In genomic region chr3:149371723-149372114, GRCh38 we compare ENCODE assay signal across 13 cellular contexts. TPM values are rescaled to one million over a fixed set of nuclear protein-coding genes. Genes with fewer than 3 reads are reported as not detected.
DNase-seq lines count a peak whose midpoint lies in the region; ATAC-seq, FAIRE-seq and TF ChIP-seq lines count a peak whose summit lies in the region.
"Had no signal": no experiment of that assay in that cellular context is flagged by ENCODE, and none has a peak within 500 bp of the region (broad histone marks: within the 10 kb centered on the region; RNA-seq: fewer than 3 reads in every experiment).

No MANE protein-coding gene starts in this region.

- H3K27me3 ChIP-seq in right cardiac atrium (ENCODE audit: control insufficient read depth, insufficient read depth) = no peaks in the 10 kb centered on the region
- H3K27me3 ChIP-seq in endothelial cell of umbilical vein (ENCODE audit: control insufficient read depth in 2 of 2, insufficient read depth in 2 of 2, low read length in 2 of 2) = no peaks in the 10 kb centered on the region
- no peaks in the 10 kb centered on the region for H3K27me3 ChIP-seq in mucosa of stomach (ENCODE audit: control insufficient read depth, insufficient read depth, low read length)
- H3K27me3 ChIP-seq in vagina = no peaks in the 10 kb centered on the region
- H3K27me3 ChIP-seq: SJCRH30 had no signal

- WGBS in right cardiac atrium = 71% methylated on average over 2 of the region's 2 CpGs

- peaks cover 5% of the 10 kb centered on the region for H3K4me1 ChIP-seq in right cardiac atrium (ENCODE audit: control insufficient read depth, insufficient read depth, low read length)
- peaks cover 81% of the 10 kb centered on the region for H3K4me1 ChIP-seq in endothelial cell of umbilical vein (ENCODE audit: control insufficient read depth, extremely low read depth, insufficient read depth, low read length)
- peaks cover 62% of the 10 kb centered on the region for H3K4me1 ChIP-seq in mucosa of stomach (ENCODE audit: control insufficient read depth, insufficient read depth, low read length)
- H3K4me1 ChIP-seq in vagina = peaks cover 49% of the 10 kb centered on the region
- H3K4me1 ChIP-seq: SJCRH30 had no signal

- FAIRE-seq in endothelial cell of umbilical vein (lab: Jason Lieb, UNC) = no peak

- peak overlapping the region; percentile 94 for H3K4me2 ChIP-seq in endothelial cell of umbilical vein (ENCODE audit: insufficient read depth, low read length)

- H3K27ac ChIP-seq in right cardiac atrium (ENCODE audit: low read length) (peak overlapping the region; percentile 71), endothelial cell of umbilical vein (ENCODE audit: insufficient read depth, low read depth, low read length) (peak overlapping the region; percentile 90), vagina (peak overlapping the region; percentile 69)
- H3K27ac ChIP-seq: SJCRH30 had no signal

- H3K79me2 ChIP-seq in endothelial cell of umbilical vein (ENCODE audit: control insufficient read depth, insufficient read depth, low read length) = peaks cover 51% of the 10 kb centered on the region

- no TSS peak for BruUV-seq in endothelial cell of umbilical vein (replicated peaks; lab: Mats Ljungman, UMichigan)

- TF ChIP-seq CTCF in endothelial cell of umbilical vein (IDR thresholded peaks at IDR 0.05; ENCODE audit: extremely low read depth in 1 of 2, insufficient read depth in 1 of 2, low read depth in 1 of 2, low read length in 2 of 2) = no peak
- TF ChIP-seq CTCF in vagina (IDR thresholded peaks at IDR 0.05) = no peak

- H3K4me3 ChIP-seq in right cardiac atrium (ENCODE audit: low read length) (no peak overlapping the region), endothelial cell of umbilical vein (replicated peaks in 1 of 3; ENCODE audit: insufficient read depth in 1 of 3, low read depth in 1 of 3, low read length in 3 of 3) (peak overlapping the region in 1 of 3 experiments; percentile 98), mucosa of stomach (ENCODE audit: low read length) (no peak overlapping the region), vagina (no peak overlapping the region)
- H3K4me3 ChIP-seq: SJCRH30 had no signal

- peaks cover 22 to 41% of the 10 kb centered on the region in 2 experiments for H3K36me3 ChIP-seq in endothelial cell of umbilical vein (ENCODE audit: control insufficient read depth in 2 of 2, extremely low read depth in 1 of 2, insufficient read depth in 2 of 2, low read length in 2 of 2)
- H3K36me3 ChIP-seq in mucosa of stomach (ENCODE audit: control insufficient read depth, insufficient read depth, low read length) = no peaks in the 10 kb centered on the region
- H3K36me3 ChIP-seq in vagina = no peaks in the 10 kb centered on the region
- H3K36me3 ChIP-seq: SJCRH30 had no signal

- no peak for DNase-seq in right cardiac atrium
- DNase-seq in Right ventricle myocardium inferior (ENCODE audit: missing footprints) = no peak
- DNase-seq in endothelial cell of umbilical vein (ENCODE audit: low read depth, low spot score) = no peak
- DNase-seq in vagina (ENCODE audit: extremely low spot score in 2 of 2) = no peak
- DNase-seq in UCSD-AML1 (lab: John Stamatoyannopoulos, UW; ENCODE audit: unreplicated experiment) = no peak
- DNase-seq in DMS79 (lab: John Stamatoyannopoulos, UW) = no peak
- DNase-seq in medulla oblongata (ENCODE audit: extremely low spot score) = no peak
- DNase-seq: activated CD4-positive, alpha-beta memory T cell treated with anti-CD3 and anti-CD28 coated beads, Interleukin-2, amount 10 ng/mL, durations not matched to agents 7 days and 5 days; NCI-H446 treated with DMSO at 0.1 percent for 48 hours; occipital lobe; SJCRH30 had no signal

- dilution Hi-C loops in endothelial cell of umbilical vein (cut with MboI; ENCODE audit: extremely low pct_ligation_motif_present, low sequenced_read_pairs) = no loop called here

- CTCF ChIA-PET in endothelial cell of umbilical vein (lab: Charles Lee) = interaction anchor here (0.7 to 9.7 kb wide), 14 partner anchors 9 to 416 kb away, joined by 3 to 125 read pairs (median 8); partner anchors contain the start of gene TM4SF18

- no peak overlapping the region for H2AFZ ChIP-seq in endothelial cell of umbilical vein (ENCODE audit: low read depth, low read length)

- no peaks in the 10 kb centered on the region for H3K9me1 ChIP-seq in endothelial cell of umbilical vein (replicated peaks; ENCODE audit: control insufficient read depth, extremely low read depth, insufficient read depth, low read length)

- TF ChIP-seq POLR2A in endothelial cell of umbilical vein (IDR thresholded peaks at IDR 0.05; ENCODE audit: low read depth, low read length) (no peak), vagina (IDR thresholded peaks at IDR 0.05) (no peak)

- H3K9ac ChIP-seq in endothelial cell of umbilical vein (replicated peaks; ENCODE audit: extremely low read depth, insufficient read depth, low read length) = peak overlapping the region; percentile 97
- H3K9ac ChIP-seq in mucosa of stomach (ENCODE audit: low read length) = peak overlapping the region; percentile 2

- H4K20me1 ChIP-seq in endothelial cell of umbilical vein (replicated peaks; ENCODE audit: control insufficient read depth, extremely low read depth, insufficient read depth, low read length) = no peaks in the 10 kb centered on the region

- no peak for ATAC-seq in right cardiac atrium
- ATAC-seq in Right ventricle myocardium inferior = no peak

- POLR2A ChIA-PET in endothelial cell of umbilical vein (lab: Charles Lee) = interaction anchor here (1.0 to 2.3 kb wide), 8 partner anchors 18 to 416 kb away, joined by 3 to 21 read pairs (median 6); partner anchors contain the start of gene TM4SF18

- H3K9me3 ChIP-seq in right cardiac atrium (ENCODE audit: control insufficient read depth, low read length) (no peaks in the 10 kb centered on the region), endothelial cell of umbilical vein (replicated peaks; ENCODE audit: control insufficient read depth, insufficient read depth, low read length) (no peaks in the 10 kb centered on the region), mucosa of stomach (ENCODE audit: control insufficient read depth, low read length) (no peaks in the 10 kb centered on the region), vagina (no peaks in the 10 kb centered on the region)
- H3K9me3 ChIP-seq: SJCRH30 had no signal

- intact Hi-C loops in right cardiac atrium (cut with DNase I) (no loop called here), Right ventricle myocardium inferior (cut with DNase I) (no loop called here), endothelial cell of umbilical vein (cut with micrococcal nuclease) (loop anchor here (1.0 to 10.0 kb wide), 9 partner anchors 19 to 417 kb away; partner anchors contain the start of gene WWTR1), vagina (cut with DNase I) (no loop called here)

TF ChIP-seq in endothelial cell of umbilical vein, 7 proteins besides CTCF, POLR2A, EP300 and RAD21:
- TF ChIP-seq MYC (IDR thresholded peaks at IDR 0.05; ENCODE audit: low read depth, low read length) (no peak), MAX (IDR thresholded peaks at IDR 0.05; ENCODE audit: insufficient read depth, insufficient read length) (no peak), JUN (IDR thresholded peaks at IDR 0.05; ENCODE audit: borderline replicate concordance, insufficient read depth, insufficient read length, low read depth) (no peak), EZH2 (IDR thresholded peaks at IDR 0.05; ENCODE audit: borderline replicate concordance, low read depth, low read length, severe bottlenecking) (no peak), GATA2 (IDR thresholded peaks at IDR 0.05; ENCODE audit: insufficient read depth, insufficient read length, low read depth, low read length) (no peak), FOS (IDR thresholded peaks at IDR 0.05; ENCODE audit: borderline replicate concordance, insufficient read depth, low read length) (no peak), POLR2AphosphoS5 (IDR thresholded peaks at IDR 0.05; ENCODE audit: insufficient read depth, low read depth, low read length) (no peak)

RNA-seq across cellular contexts. Expression of gene TM4SF1, which starts 5.7 kb away (rescaled TPM):
- total RNA-seq in right cardiac atrium = 100 to 1,000 TPM in 1 of 4 donors, 10 to 100 TPM in 3; 70.8 to 105 (median 83.6) TPM
- 130 TPM for polyA plus RNA-seq in right cardiac atrium
- 124 TPM for total RNA-seq in Right ventricle myocardium inferior
- 559 and 619 TPM in 2 replicates for total RNA-seq in endothelial cell of umbilical vein
- 1,270 and 1,407 TPM in 2 replicates for polyA plus RNA-seq in endothelial cell of umbilical vein
- polyA plus RNA-seq in endothelial cell of umbilical vein (2011; cell fraction: cytosol; rRNA removed) = 1,095 and 1,145 TPM in 2 replicates
- 679 and 727 TPM in 2 replicates for polyA plus RNA-seq in endothelial cell of umbilical vein (2011; cell fraction: nucleus; rRNA removed)
- 331 and 379 TPM in 2 replicates for polyA plus RNA-seq in endothelial cell of umbilical vein (2012)
- 1,191 and 1,311 TPM in 2 replicates for polyA minus RNA-seq in endothelial cell of umbilical vein
- polyA minus RNA-seq in endothelial cell of umbilical vein (2011; cell fraction: cytosol; rRNA and poly(A)+ RNA removed) = 916 TPM
- 436 and 623 TPM in 2 replicates for polyA minus RNA-seq in endothelial cell of umbilical vein (2011; cell fraction: nucleus; rRNA and poly(A)+ RNA removed)
- total RNA-seq in vagina = 97.7 TPM
- total RNA-seq: activated CD4-positive, alpha-beta memory T cell treated with anti-CD3 and anti-CD28 coated beads, Interleukin-2, amount 10 ng/mL, durations not matched to agents 7 days and 5 days had no signal

RNA-seq across cellular contexts. Expression of gene TM4SF18, which starts 38.3 kb away (rescaled TPM):
- total RNA-seq in right cardiac atrium (1 to 10 TPM; 2.9 to 6.1 (median 5.2) TPM), Right ventricle myocardium inferior (15.8 TPM), endothelial cell of umbilical vein (142 and 158 TPM in 2 replicates), vagina (10.1 TPM)
- polyA plus RNA-seq in right cardiac atrium (4.5 TPM), endothelial cell of umbilical vein (150 and 163 TPM in 2 replicates)
- polyA plus RNA-seq in endothelial cell of umbilical vein (2011; cell fraction: cytosol; rRNA removed) = 116 and 149 TPM in 2 replicates
- 67.7 and 88.9 TPM in 2 replicates for polyA plus RNA-seq in endothelial cell of umbilical vein (2011; cell fraction: nucleus; rRNA removed)
- polyA plus RNA-seq in endothelial cell of umbilical vein (2012) = 19.9 and 43.2 TPM in 2 replicates
- 192 and 213 TPM in 2 replicates for polyA minus RNA-seq in endothelial cell of umbilical vein
- not detected for polyA minus RNA-seq in endothelial cell of umbilical vein (2011; cell fraction: cytosol; rRNA and poly(A)+ RNA removed)
- polyA minus RNA-seq in endothelial cell of umbilical vein (2011; cell fraction: nucleus; rRNA and poly(A)+ RNA removed) = 66.9 and 78.8 TPM in 2 replicates
- total RNA-seq: activated CD4-positive, alpha-beta memory T cell treated with anti-CD3 and anti-CD28 coated beads, Interleukin-2, amount 10 ng/mL, durations not matched to agents 7 days and 5 days; activated T-helper 1 cell treated with anti-CD3 and anti-CD28 coated beads, Interleukin-12 subunit alpha, Interleukin-12 subunit beta, Interleukin-2, Interleukin-4 antibody, amounts not matched to agents 30 ng/mL and 10 ng/mL and 1 ng/mL, durations not matched to agents 14 hours and 24 hours and 36 hours; SJCRH30 had no signal
